1 cellular context compared by ENCODE assay signal in the genomic region with DNA sequence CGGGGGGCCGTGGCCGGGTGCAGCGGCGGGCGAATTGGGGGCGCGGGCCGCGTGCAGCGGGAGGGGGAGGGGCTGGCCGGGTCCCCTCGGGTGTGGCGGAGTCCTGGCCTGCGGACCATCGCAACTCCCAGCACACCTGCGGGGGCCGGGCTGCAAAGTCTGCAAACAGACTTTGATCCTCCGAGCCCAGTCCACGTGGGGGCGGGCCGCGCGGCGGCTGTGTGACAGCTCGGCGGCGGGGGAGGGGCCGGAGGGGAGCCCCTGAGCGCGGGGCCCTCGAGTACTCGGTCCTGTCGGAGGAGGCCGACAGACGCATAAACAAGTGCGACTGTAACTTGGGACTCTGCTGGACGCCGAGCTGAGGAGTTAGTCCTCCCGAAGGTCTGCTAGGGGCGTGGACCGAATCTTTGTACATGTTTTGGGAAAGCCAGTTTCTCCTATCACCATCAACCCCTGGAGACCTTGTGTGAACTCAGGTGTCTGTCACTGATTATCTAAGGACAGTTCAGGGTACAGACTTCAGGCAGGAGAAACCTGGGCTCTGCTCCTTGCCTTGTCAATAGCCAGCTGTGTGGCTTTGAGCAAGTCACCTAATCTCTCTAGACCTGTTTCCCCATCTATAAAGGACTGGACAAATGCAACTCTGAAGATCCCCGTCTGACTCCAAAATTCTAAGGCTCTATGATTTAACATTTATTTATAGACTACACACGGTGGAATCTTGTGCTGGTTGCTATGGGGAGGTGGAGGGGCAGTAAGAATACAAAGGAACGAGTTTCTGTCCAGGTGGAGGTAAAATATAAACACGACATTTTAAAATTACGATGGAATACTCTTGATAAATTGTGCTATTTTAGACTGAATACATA.
A peak's percentile ranks its signal among the peaks of the same experiment; 100 is the strongest.
TF ChIP-seq lines count a peak whose summit lies in the region.

No MANE protein-coding gene starts in this region.

TF ChIP-seq in K562, 482 proteins besides CTCF, POLR2A, EP300 and RAD21 (continued from another document):
- TF ChIP-seq MGA (IDR thresholded peaks at IDR 0.05) (no peak; the same call in 1 of the 2 replicates), ZBTB17 (CRISPR knock-in tag; IDR thresholded peaks at IDR 0.05) (no peak), CBX1 (IDR thresholded peaks at IDR 0.05; ENCODE audit: low read depth) (no peak), FOXJ3 (CRISPR knock-in tag; IDR thresholded peaks at IDR 0.05) (no peak), EZH2 (IDR thresholded peaks at IDR 0.05; ENCODE audit: borderline replicate concordance, low read depth, low read length) (no peak), ETV6 (IDR thresholded peaks at IDR 0.05; ENCODE audit: borderline replicate concordance in 1 of 2, low read depth in 2 of 2, low read length in 1 of 2) (no peak), ETV6 (CRISPR knock-in tag; IDR thresholded peaks at IDR 0.05; ENCODE audit: borderline replicate concordance) (no peak), FOXK2 (conservative IDR thresholded peaks at IDR 0.05 in 1 of 2, IDR thresholded peaks at IDR 0.05 in 1 of 2; ENCODE audit: low read depth in 2 of 2) (peak; percentile 77 to 82), SAP30 (IDR thresholded peaks at IDR 0.05; ENCODE audit: borderline replicate concordance, insufficient read depth, low read depth, low read length, poor library complexity, severe bottlenecking) (peak; percentile 65), ILF3 (IDR thresholded peaks at IDR 0.05; ENCODE audit: borderline replicate concordance) (no peak), ZNF551 (CRISPR knock-in tag; IDR thresholded peaks at IDR 0.05) (no peak), RHOXF2B (CRISPR knock-in tag; conservative IDR thresholded peaks at IDR 0.05) (no peak), SMAD2 (IDR thresholded peaks at IDR 0.05; ENCODE audit: low read depth, low read length) (no peak), TAL1 (IDR thresholded peaks at IDR 0.05) (peak; percentile 65; the same call in 1 of the 2 replicates), MAFG (tag; conservative IDR thresholded peaks at IDR 0.05) (no peak), IRF2 (CRISPR knock-in tag; IDR thresholded peaks at IDR 0.05) (no peak), ZNF696 (CRISPR knock-in tag; conservative IDR thresholded peaks at IDR 0.05) (no peak), HDAC1 (IDR thresholded peaks at IDR 0.05) (peak; percentile 71 to 82; a peak in 3 of 4 replicates), ZNF655 (CRISPR knock-in tag; IDR thresholded peaks at IDR 0.05) (no peak), ZNF263 (CRISPR knock-in tag; IDR thresholded peaks at IDR 0.05; ENCODE audit: borderline replicate concordance) (no peak), OTX1 (CRISPR knock-in tag; IDR thresholded peaks at IDR 0.05) (no peak), CBX5 (IDR thresholded peaks at IDR 0.05; ENCODE audit: borderline replicate concordance, low read depth) (no peak), CC2D1A (IDR thresholded peaks at IDR 0.05) (0 out of 2 replicates have a peak, but pooled peaks have one; percentile 33), ZNF316 (IDR thresholded peaks at IDR 0.05) (no peak), MXI1 (IDR thresholded peaks at IDR 0.05; ENCODE audit: low read depth, low read length) (peak; percentile 95), SLC30A9 (CRISPR knock-in tag; IDR thresholded peaks at IDR 0.05) (no peak), FOXJ2 (tag; IDR thresholded peaks at IDR 0.05) (no peak), LEF1 (IDR thresholded peaks at IDR 0.05) (0 out of 2 replicates have a peak, but pooled peaks have one; percentile 38), BRF1 (IDR thresholded peaks at IDR 0.05; ENCODE audit: borderline replicate concordance, extremely low read depth, insufficient read length) (no peak), ZNF436 (CRISPR knock-in tag; IDR thresholded peaks at IDR 0.05) (no peak), SMAD3 (CRISPR knock-in tag; conservative IDR thresholded peaks at IDR 0.05) (no peak)
- TF ChIP-seq, protein P1, sequence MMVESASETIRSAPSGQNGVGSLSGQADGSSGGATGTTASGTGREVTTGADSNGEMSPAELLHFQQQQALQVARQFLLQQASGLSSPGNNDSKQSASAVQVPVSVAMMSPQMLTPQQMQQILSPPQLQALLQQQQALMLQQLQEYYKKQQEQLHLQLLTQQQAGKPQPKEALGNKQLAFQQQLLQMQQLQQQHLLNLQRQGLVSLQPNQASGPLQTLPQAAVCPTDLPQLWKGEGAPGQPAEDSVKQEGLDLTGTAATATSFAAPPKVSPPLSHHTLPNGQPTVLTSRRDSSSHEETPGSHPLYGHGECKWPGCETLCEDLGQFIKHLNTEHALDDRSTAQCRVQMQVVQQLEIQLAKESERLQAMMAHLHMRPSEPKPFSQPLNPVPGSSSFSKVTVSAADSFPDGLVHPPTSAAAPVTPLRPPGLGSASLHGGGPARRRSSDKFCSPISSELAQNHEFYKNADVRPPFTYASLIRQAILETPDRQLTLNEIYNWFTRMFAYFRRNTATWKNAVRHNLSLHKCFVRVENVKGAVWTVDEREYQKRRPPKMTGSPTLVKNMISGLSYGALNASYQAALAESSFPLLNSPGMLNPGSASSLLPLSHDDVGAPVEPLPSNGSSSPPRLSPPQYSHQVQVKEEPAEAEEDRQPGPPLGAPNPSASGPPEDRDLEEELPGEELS (CRISPR knock-in tag; IDR thresholded peaks at IDR 0.05; ENCODE audit: borderline replicate concordance), result no peak
- TF ChIP-seq, protein P2, sequence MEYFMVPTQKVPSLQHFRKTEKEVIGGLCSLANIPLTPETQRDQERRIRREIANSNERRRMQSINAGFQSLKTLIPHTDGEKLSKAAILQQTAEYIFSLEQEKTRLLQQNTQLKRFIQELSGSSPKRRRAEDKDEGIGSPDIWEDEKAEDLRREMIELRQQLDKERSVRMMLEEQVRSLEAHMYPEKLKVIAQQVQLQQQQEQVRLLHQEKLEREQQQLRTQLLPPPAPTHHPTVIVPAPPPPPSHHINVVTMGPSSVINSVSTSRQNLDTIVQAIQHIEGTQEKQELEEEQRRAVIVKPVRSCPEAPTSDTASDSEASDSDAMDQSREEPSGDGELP (CRISPR knock-in tag; IDR thresholded peaks at IDR 0.05; ENCODE audit: borderline replicate concordance), result no peak
- TF ChIP-seq, protein P3, sequence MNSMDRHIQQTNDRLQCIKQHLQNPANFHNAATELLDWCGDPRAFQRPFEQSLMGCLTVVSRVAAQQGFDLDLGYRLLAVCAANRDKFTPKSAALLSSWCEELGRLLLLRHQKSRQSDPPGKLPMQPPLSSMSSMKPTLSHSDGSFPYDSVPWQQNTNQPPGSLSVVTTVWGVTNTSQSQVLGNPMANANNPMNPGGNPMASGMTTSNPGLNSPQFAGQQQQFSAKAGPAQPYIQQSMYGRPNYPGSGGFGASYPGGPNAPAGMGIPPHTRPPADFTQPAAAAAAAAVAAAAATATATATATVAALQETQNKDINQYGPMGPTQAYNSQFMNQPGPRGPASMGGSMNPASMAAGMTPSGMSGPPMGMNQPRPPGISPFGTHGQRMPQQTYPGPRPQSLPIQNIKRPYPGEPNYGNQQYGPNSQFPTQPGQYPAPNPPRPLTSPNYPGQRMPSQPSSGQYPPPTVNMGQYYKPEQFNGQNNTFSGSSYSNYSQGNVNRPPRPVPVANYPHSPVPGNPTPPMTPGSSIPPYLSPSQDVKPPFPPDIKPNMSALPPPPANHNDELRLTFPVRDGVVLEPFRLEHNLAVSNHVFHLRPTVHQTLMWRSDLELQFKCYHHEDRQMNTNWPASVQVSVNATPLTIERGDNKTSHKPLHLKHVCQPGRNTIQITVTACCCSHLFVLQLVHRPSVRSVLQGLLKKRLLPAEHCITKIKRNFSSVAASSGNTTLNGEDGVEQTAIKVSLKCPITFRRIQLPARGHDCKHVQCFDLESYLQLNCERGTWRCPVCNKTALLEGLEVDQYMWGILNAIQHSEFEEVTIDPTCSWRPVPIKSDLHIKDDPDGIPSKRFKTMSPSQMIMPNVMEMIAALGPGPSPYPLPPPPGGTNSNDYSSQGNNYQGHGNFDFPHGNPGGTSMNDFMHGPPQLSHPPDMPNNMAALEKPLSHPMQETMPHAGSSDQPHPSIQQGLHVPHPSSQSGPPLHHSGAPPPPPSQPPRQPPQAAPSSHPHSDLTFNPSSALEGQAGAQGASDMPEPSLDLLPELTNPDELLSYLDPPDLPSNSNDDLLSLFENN (IDR thresholded peaks at IDR 0.05; ENCODE audit: low read depth in 2 of 2, low read length in 2 of 2), result no peak
